Comparison of ENCODE assay signal across 4 cellular contexts in the genomic region with DNA sequence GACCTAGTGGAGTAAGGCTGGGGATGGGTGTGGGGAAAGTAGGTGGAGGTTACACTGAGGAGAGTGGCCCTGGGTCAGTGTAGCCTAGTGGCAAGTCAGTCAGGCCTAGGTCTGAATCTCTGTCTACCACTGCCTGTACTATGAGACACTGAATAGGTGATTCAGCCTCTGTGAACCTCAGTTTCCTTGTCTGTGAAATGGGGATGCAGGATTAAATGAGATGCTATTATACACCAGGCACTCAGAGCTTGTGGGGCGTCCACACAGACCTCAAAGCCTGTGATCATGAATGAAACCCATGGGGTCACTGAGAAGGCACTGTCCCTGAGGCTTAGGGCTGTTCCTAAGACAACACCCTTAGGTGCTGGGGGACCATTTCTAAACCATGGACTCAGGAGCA. TPM values are rescaled to one million over a fixed set of nuclear protein-coding genes. Genes with fewer than 3 reads are reported as not detected.
"Had no signal": no experiment of that assay in that cellular context is flagged by ENCODE, and none has a peak within 500 bp of the region (broad histone marks: within the 10 kb centered on the region; RNA-seq: fewer than 3 reads in every experiment).

No MANE protein-coding gene starts in this region.

RNA-seq across cellular contexts. Expression of gene CD8B2, which starts 11.4 kb away (rescaled TPM):
- total RNA-seq: HT-29, HT1080, IMR-90 had no signal
- polyA plus RNA-seq: IgD-negative memory B cell, IMR-90 had no signal

RNA-seq across cellular contexts. Expression of gene RGPD3, which starts 30.3 kb away (rescaled TPM):
- total RNA-seq: HT-29 had no signal
